9 cellular contexts compared by ENCODE assay signal in the genomic region with DNA sequence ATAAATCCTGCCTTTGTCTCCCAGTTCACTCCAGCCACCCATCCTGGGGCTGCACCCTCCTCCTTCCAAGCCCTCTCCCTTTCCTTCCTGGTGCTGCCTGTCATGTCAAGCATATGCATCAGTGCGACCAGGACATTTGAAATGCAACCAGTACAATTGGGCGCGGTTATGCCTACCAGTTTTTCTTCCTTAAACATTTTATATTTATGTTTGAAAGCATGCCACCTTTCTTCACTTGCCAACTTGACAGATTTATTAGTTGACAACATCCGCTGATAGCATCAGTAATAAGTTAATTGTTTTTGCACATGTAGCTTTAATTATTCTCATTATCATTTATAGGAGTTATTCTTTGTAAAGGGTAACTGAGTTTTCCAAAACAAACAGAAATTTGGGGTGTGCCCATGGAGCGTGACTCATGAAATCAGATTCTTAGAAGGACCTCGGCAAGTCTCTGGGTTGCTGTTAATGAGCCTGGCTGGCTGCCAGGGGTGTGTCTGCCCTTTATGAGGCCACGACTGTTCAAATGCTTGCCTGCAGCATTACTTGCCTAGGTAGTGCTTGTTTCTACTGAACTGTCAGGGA. TPM values are rescaled to one million over a fixed set of nuclear protein-coding genes. Genes with fewer than 3 reads are reported as not detected.
DNase-seq lines count a peak whose midpoint lies in the region; ATAC-seq, FAIRE-seq and TF ChIP-seq lines count a peak whose summit lies in the region.
"Had no signal": no experiment of that assay in that cellular context is flagged by ENCODE, and none has a peak within 500 bp of the region (broad histone marks: within the 10 kb centered on the region; RNA-seq: fewer than 3 reads in every experiment).

No MANE protein-coding gene starts in this region.

- POLR2A ChIA-PET in HepG2 (lab: Yijun Ruan, JAX), result no interaction called here

- peaks cover 13% of the 10 kb centered on the region for H3K9me3 Mint-ChIP-seq in activated CD4-positive, alpha-beta T cell treated with anti-CD3 and anti-CD28 coated beads, Interleukin-2, amount 10 ng/mL, durations not matched to agents 24 days and 14 days

- H3K4me3 ChIP-seq in colonic mucosa (no peak overlapping the region), osteoblast (ENCODE audit: insufficient read depth, low read length) (no peak overlapping the region), HepG2 (replicated peaks in 1 of 3; ENCODE audit: insufficient read depth in 1 of 3, low read depth in 2 of 3, low read length in 3 of 3) (no peak overlapping the region)
- H3K4me3 ChIP-seq: BLaER1 treated with 17β-estradiol and CSF1 and Interleukin-3, amounts not matched to agents 10 nM and 100 nM had no signal

- H3K36me3 ChIP-seq in colonic mucosa, result no peaks in the 10 kb centered on the region
- no peaks in the 10 kb centered on the region for H3K36me3 ChIP-seq in osteoblast (ENCODE audit: insufficient read depth, low read length)
- H3K36me3 ChIP-seq in HepG2 (replicated peaks in 1 of 2; ENCODE audit: control insufficient read depth in 1 of 2, insufficient read depth in 2 of 2, low read length in 2 of 2), result no peaks in the 10 kb centered on the region
- H3K36me3 ChIP-seq: BLaER1 treated with 17β-estradiol and CSF1 and Interleukin-3, amounts not matched to agents 10 nM and 100 nM had no signal

- ATAC-seq in GM18511 (IDR thresholded peaks at IDR 0.05; ENCODE audit: unreplicated experiment) (no peak), GM18520 (IDR thresholded peaks at IDR 0.05; ENCODE audit: unreplicated experiment) (no peak), HepG2 (no peak)

- H4K20me1 ChIP-seq in osteoblast (ENCODE audit: insufficient read depth, low read length), result no peaks in the 10 kb centered on the region
- H4K20me1 ChIP-seq in HepG2 (ENCODE audit: insufficient read depth, low read length), result no peaks in the 10 kb centered on the region
- H4K20me1 ChIP-seq: BLaER1 treated with 17β-estradiol and CSF1 and Interleukin-3, amounts not matched to agents 10 nM and 100 nM had no signal

- H3K79me2 ChIP-seq in osteoblast (ENCODE audit: insufficient read depth, low read length) (no peaks in the 10 kb centered on the region), HepG2 (ENCODE audit: insufficient read depth, low read length) (no peaks in the 10 kb centered on the region)

- FAIRE-seq in HepG2 (lab: Jason Lieb, UNC), result no peak

- no peaks in the 10 kb centered on the region for H3K27me3 ChIP-seq in colonic mucosa
- no peaks in the 10 kb centered on the region for H3K27me3 ChIP-seq in osteoblast (ENCODE audit: insufficient read depth, low read length)
- peaks cover 0 to 12% of the 10 kb centered on the region in 2 experiments; a peak in 2 of 5 replicates for H3K27me3 ChIP-seq in HepG2 (ENCODE audit: control insufficient read depth in 1 of 2, insufficient read depth in 2 of 2, low read length in 2 of 2)
- H3K27me3 ChIP-seq: BLaER1 treated with 17β-estradiol and CSF1 and Interleukin-3, amounts not matched to agents 10 nM and 100 nM had no signal

- no peak overlapping the region for H3K27ac Mint-ChIP-seq in activated CD4-positive, alpha-beta T cell treated with anti-CD3 and anti-CD28 coated beads, Interleukin-2, amount 10 ng/mL, durations not matched to agents 24 days and 14 days

- no peaks in the 10 kb centered on the region for H3K36me3 Mint-ChIP-seq in activated CD4-positive, alpha-beta T cell treated with anti-CD3 and anti-CD28 coated beads, Interleukin-2, amount 10 ng/mL, durations not matched to agents 24 days and 14 days (ENCODE audit: low read depth)

- no peak overlapping the region for H2AFZ ChIP-seq in osteoblast (ENCODE audit: low read length)
- no peak overlapping the region for H2AFZ ChIP-seq in HepG2 (ENCODE audit: low read length)

- CTCF ChIA-PET in HepG2 (lab: Yijun Ruan, JAX; ENCODE audit: low intra/inter-chr PET ratio, low total read pairs), result no interaction called here

- H3K4me2 ChIP-seq in osteoblast (ENCODE audit: insufficient read depth, low read length) (peak overlapping the region; percentile 39), HepG2 (ENCODE audit: low read depth, low read length) (no peak overlapping the region)

- no TSS peak for BruUV-seq in HepG2 (replicated peaks; lab: Mats Ljungman, UMichigan)

- no peak for TF ChIP-seq POLR2A in HepG2 (IDR thresholded peaks at IDR 0.05; ENCODE audit: insufficient read depth in 1 of 2, low read depth in 2 of 2, low read length in 2 of 2)

- H3K4me1 ChIP-seq in colonic mucosa (peaks cover 11% of the 10 kb centered on the region), osteoblast (ENCODE audit: insufficient read depth, low read length) (peaks cover 12% of the 10 kb centered on the region), HepG2 (ENCODE audit: insufficient read depth, low read length) (no peaks in the 10 kb centered on the region)

- H3K27me3 Mint-ChIP-seq in activated CD4-positive, alpha-beta T cell treated with anti-CD3 and anti-CD28 coated beads, Interleukin-2, amount 10 ng/mL, durations not matched to agents 24 days and 14 days, result peaks cover 45% of the 10 kb centered on the region

- intact Hi-C loops in activated CD4-positive, alpha-beta T cell treated with anti-CD3 and anti-CD28 coated beads, Interleukin-2, amount 10 ng/mL, durations not matched to agents 24 days and 14 days (cut with micrococcal nuclease), result loop anchor here (5.0 kb wide), 1 partner anchor 47 kb away; no protein-coding TSS in a partner anchor
- intact Hi-C loops in colonic mucosa (cut with DNase I), result no loop called here
- intact Hi-C loops in HepG2 (cut with micrococcal nuclease; ENCODE audit: unreplicated experiment), result no loop called here

- H3K4me1 Mint-ChIP-seq in activated CD4-positive, alpha-beta T cell treated with anti-CD3 and anti-CD28 coated beads, Interleukin-2, amount 10 ng/mL, durations not matched to agents 24 days and 14 days, result peaks cover 6% of the 10 kb centered on the region

- TF ChIP-seq CTCF in colonic mucosa (IDR thresholded peaks at IDR 0.05) (no peak), osteoblast (IDR thresholded peaks at IDR 0.05; ENCODE audit: extremely low read depth, low read depth, low read length) (no peak), HepG2 (CRISPR knock-in tag; IDR thresholded peaks at IDR 0.05) (no peak)

- no peak for TF ChIP-seq RAD21 in HepG2 (CRISPR knock-in tag; IDR thresholded peaks at IDR 0.05)

- peak; percentile 25 for DNase-seq in activated CD4-positive, alpha-beta T cell treated with anti-CD3 and anti-CD28 coated beads for 48 hours
- no peak for DNase-seq in activated CD4-positive, alpha-beta T cell treated with anti-CD3 and anti-CD28 coated beads, Interleukin-2, amount 10 ng/mL, durations not matched to agents 24 days and 14 days
- DNase-seq in NCI-H69 (lab: John Stamatoyannopoulos, UW) (peak; percentile 92), colonic mucosa (peak; percentile 98), osteoblast (ENCODE audit: insufficient read length, low spot score, missing footprints) (peak; percentile 47), HepG2 (ENCODE audit: low spot score) (no peak)

- H3K4me3 Mint-ChIP-seq in activated CD4-positive, alpha-beta T cell treated with anti-CD3 and anti-CD28 coated beads, Interleukin-2, amount 10 ng/mL, durations not matched to agents 24 days and 14 days, result no peak overlapping the region

- in situ Hi-C loops in HepG2 (cut with HindIII; ENCODE audit: extremely low pct_ligation_motif_present, low pct_unique_long_range_greater_than_20kb), result no loop called here

- WGBS in HepG2 (ENCODE audit: low lambda C conversion rate), result 49% methylated on average over 7 of the region's 7 CpGs

- H3K27ac ChIP-seq in colonic mucosa, result peak overlapping the region; percentile 25
- no peak overlapping the region for H3K27ac ChIP-seq in osteoblast (ENCODE audit: low read depth, low read length)
- no peak overlapping the region for H3K27ac ChIP-seq in HepG2 (ENCODE audit: extremely low read length, insufficient read depth, low read length)

- H3K9me3 ChIP-seq in colonic mucosa (no peaks in the 10 kb centered on the region), osteoblast (ENCODE audit: low read depth, low read length) (no peaks in the 10 kb centered on the region), HepG2 (ENCODE audit: low read length) (peaks cover 10% of the 10 kb centered on the region)

- TF ChIP-seq EP300 in HepG2 (IDR thresholded peaks at IDR 0.05; ENCODE audit: low read depth in 2 of 2, low read length in 2 of 2), result no peak
- TF ChIP-seq EP300 in HepG2 (CRISPR knock-in tag; IDR thresholded peaks at IDR 0.05; ENCODE audit: borderline replicate concordance), result no peak

- H3K9ac ChIP-seq in colonic mucosa (ENCODE audit: low read depth in 2 of 2, low read length in 2 of 2), result peak overlapping the region in 1 of 2 donors; percentile 7
- H3K9ac ChIP-seq in HepG2 (ENCODE audit: insufficient read depth, low read depth, low read length), result no peak overlapping the region
- H3K9ac ChIP-seq: BLaER1 treated with 17β-estradiol and CSF1 and Interleukin-3, amounts not matched to agents 10 nM and 100 nM had no signal

RNA-seq across cellular contexts. Expression of a gene that starts 32.8 kb away (rescaled TPM):
- 0.33 and 0.92 TPM in 2 replicates for total RNA-seq in activated CD4-positive, alpha-beta T cell treated with anti-CD3 and anti-CD28 coated beads, Interleukin-2, amount 10 ng/mL, durations not matched to agents 24 days and 14 days
- 1 to 10 TPM; 1.6 to 5.7 TPM for total RNA-seq in colonic mucosa
- total RNA-seq in osteoblast, result 0.36 TPM in 1 of 2 replicates, not detected in the other
- not detected in 2 replicates for total RNA-seq in HepG2 (2016; rRNA removed; fragmentation: Illumina TruSeq; extraction: Trizol)
- not detected in 2 replicates for total RNA-seq in HepG2 (2016; cell fraction: cytosol; rRNA removed; fragmentation: Illumina TruSeq; extraction: Trizol; ENCODE audit: low read depth)
- total RNA-seq in HepG2 (2016; cell fraction: insoluble cytoplasmic fraction; rRNA removed; fragmentation: Illumina TruSeq; extraction: Trizol), result not detected in 2 replicates
- total RNA-seq in HepG2 (2016; cell fraction: membrane; rRNA removed; fragmentation: Illumina TruSeq; extraction: Trizol), result not detected in 2 replicates
- total RNA-seq in HepG2 (2016; cell fraction: nucleus; rRNA removed; fragmentation: Illumina TruSeq; extraction: Trizol), result not detected in 2 replicates
- 0.08 and 0.18 TPM in 2 replicates for polyA plus RNA-seq in HepG2 (2011; rRNA removed)
- 0.03 and 0.04 TPM in 2 replicates for polyA plus RNA-seq in HepG2 (2011; cell fraction: cytosol; rRNA removed)
- polyA plus RNA-seq in HepG2 (2011; cell fraction: nucleus; rRNA removed), result not detected in 2 replicates
- 0.11 and 0.20 TPM in 2 replicates for polyA plus RNA-seq in HepG2 (2012)
- polyA plus RNA-seq in HepG2 (2016; cell fraction: cytosol; fragmentation: Illumina TruSeq; extraction: Trizol; ENCODE audit: low read depth), result not detected in 2 replicates
- polyA plus RNA-seq in HepG2 (2016; cell fraction: insoluble cytoplasmic fraction; fragmentation: Illumina TruSeq; extraction: Trizol; ENCODE audit: low read depth), result not detected in 2 replicates
- not detected in 2 replicates for polyA plus RNA-seq in HepG2 (2016; cell fraction: membrane; fragmentation: Illumina TruSeq; extraction: Trizol; ENCODE audit: low read depth)
- not detected in 2 replicates for polyA plus RNA-seq in HepG2 (2016; cell fraction: nucleus; fragmentation: Illumina TruSeq; extraction: Trizol; ENCODE audit: insufficient read depth, low read depth)
- polyA minus RNA-seq in HepG2 (2011; rRNA and poly(A)+ RNA removed; ENCODE audit: low replicate concordance), result 2.7 TPM in 1 of 2 replicates, not detected in the other
- not detected in 2 replicates for polyA minus RNA-seq in HepG2 (2011; cell fraction: cytosol; rRNA and poly(A)+ RNA removed)
- not detected in 2 replicates for polyA minus RNA-seq in HepG2 (2011; cell fraction: nucleus; rRNA and poly(A)+ RNA removed)

RNA-seq across cellular contexts. Expression of a gene that starts 41.6 kb away (rescaled TPM):
- total RNA-seq in activated CD4-positive, alpha-beta T cell treated with anti-CD3 and anti-CD28 coated beads, Interleukin-2, amount 10 ng/mL, durations not matched to agents 24 days and 14 days, result not detected in 2 replicates
- total RNA-seq in colonic mucosa (under 1 TPM in 1 of 2 donors, not detected in 1; 0.99 TPM), osteoblast (not detected in 2 replicates), HepG2 (2016; rRNA removed; fragmentation: Illumina TruSeq; extraction: Trizol) (not detected in 2 replicates)
- not detected in 2 replicates for total RNA-seq in HepG2 (2016; cell fraction: cytosol; rRNA removed; fragmentation: Illumina TruSeq; extraction: Trizol; ENCODE audit: low read depth)
- total RNA-seq in HepG2 (2016; cell fraction: insoluble cytoplasmic fraction; rRNA removed; fragmentation: Illumina TruSeq; extraction: Trizol), result not detected in 2 replicates
- total RNA-seq in HepG2 (2016; cell fraction: membrane; rRNA removed; fragmentation: Illumina TruSeq; extraction: Trizol), result not detected in 2 replicates
- total RNA-seq in HepG2 (2016; cell fraction: nucleus; rRNA removed; fragmentation: Illumina TruSeq; extraction: Trizol), result not detected in 2 replicates
- polyA plus RNA-seq in HepG2 (2011; rRNA removed), result 0.16 TPM in 1 of 2 replicates, not detected in the other
- polyA plus RNA-seq in HepG2 (2011; cell fraction: cytosol; rRNA removed), result not detected in 2 replicates
- polyA plus RNA-seq in HepG2 (2011; cell fraction: nucleus; rRNA removed), result 0.54 and 0.80 TPM in 2 replicates
- polyA plus RNA-seq in HepG2 (2012), result not detected in 2 replicates
- not detected in 2 replicates for polyA plus RNA-seq in HepG2 (2016; cell fraction: cytosol; fragmentation: Illumina TruSeq; extraction: Trizol; ENCODE audit: low read depth)
- not detected in 2 replicates for polyA plus RNA-seq in HepG2 (2016; cell fraction: insoluble cytoplasmic fraction; fragmentation: Illumina TruSeq; extraction: Trizol; ENCODE audit: low read depth)
- not detected in 2 replicates for polyA plus RNA-seq in HepG2 (2016; cell fraction: membrane; fragmentation: Illumina TruSeq; extraction: Trizol; ENCODE audit: low read depth)
- polyA plus RNA-seq in HepG2 (2016; cell fraction: nucleus; fragmentation: Illumina TruSeq; extraction: Trizol; ENCODE audit: insufficient read depth, low read depth), result 0.70 and 1.7 TPM in 2 replicates
- not detected in 2 replicates for polyA minus RNA-seq in HepG2 (2011; rRNA and poly(A)+ RNA removed; ENCODE audit: low replicate concordance)
- polyA minus RNA-seq in HepG2 (2011; cell fraction: cytosol; rRNA and poly(A)+ RNA removed), result not detected in 2 replicates
- not detected in 2 replicates for polyA minus RNA-seq in HepG2 (2011; cell fraction: nucleus; rRNA and poly(A)+ RNA removed)

Comparison
In these comparisons a context has a peak if more than half of its experiments do, and no peak if none do; other contexts are left out.
1. DNase-seq: peak in activated CD4-positive, alpha-beta T cell treated with anti-CD3 and anti-CD28 coated beads for 48 hours (single experiment), NCI-H69 (single experiment), colonic mucosa (single experiment) and osteoblast (single experiment); none in activated CD4-positive, alpha-beta T cell treated with anti-CD3 and anti-CD28 coated beads, Interleukin-2, amount 10 ng/mL, durations not matched to agents 24 days and 14 days (single experiment) and HepG2 (single experiment).